8 cellular contexts compared by ENCODE assay signal in genomic region chr11:74592441-74593362, GRCh38. TPM values are rescaled to one million over a fixed set of nuclear protein-coding genes. Genes with fewer than 3 reads are reported as not detected.
DNase-seq lines count a peak whose midpoint lies in the region; ATAC-seq and TF ChIP-seq lines count a peak whose summit lies in the region.

Gene POLD3 (plus strand): TSS chr11:74592582. CDS start chr11:74592659, 77 bp downstream.

- H3K36me3 ChIP-seq in BJ (ENCODE audit: control insufficient read depth, insufficient read depth, low read length), result 0 out of 2 replicates have a peak, but pooled peaks cover 2% of the 10 kb centered on the region
- H3K36me3 ChIP-seq in colonic mucosa, result no peaks in the 10 kb centered on the region

- H3K4me3 Mint-ChIP-seq in activated CD4-positive, alpha-beta T cell treated with anti-CD3 and anti-CD28 coated beads, Interleukin-2, amount 10 ng/mL, durations not matched to agents 24 days and 14 days, result peak within 1 kb of the TSS; percentile 96

- intact Hi-C loops in activated CD4-positive, alpha-beta T cell treated with anti-CD3 and anti-CD28 coated beads, Interleukin-2, amount 10 ng/mL, durations not matched to agents 24 days and 14 days (cut with micrococcal nuclease), result loop anchor here (1.0 to 2.0 kb wide), 3 partner anchors 99 to 422 kb away; partner anchors contain the start of genes C2CD3, LIPT2 and PPME1
- intact Hi-C loops in colonic mucosa (cut with DNase I), result no loop called here

- peaks cover 6% of the 10 kb centered on the region for H3K27me3 Mint-ChIP-seq in activated CD4-positive, alpha-beta T cell treated with anti-CD3 and anti-CD28 coated beads, Interleukin-2, amount 10 ng/mL, durations not matched to agents 24 days and 14 days

- no peaks in the 10 kb centered on the region for H3K9me3 Mint-ChIP-seq in activated CD4-positive, alpha-beta T cell treated with anti-CD3 and anti-CD28 coated beads, Interleukin-2, amount 10 ng/mL, durations not matched to agents 24 days and 14 days

- H3K27ac Mint-ChIP-seq in activated CD4-positive, alpha-beta T cell treated with anti-CD3 and anti-CD28 coated beads, Interleukin-2, amount 10 ng/mL, durations not matched to agents 24 days and 14 days, result peak within 1 kb of the TSS; percentile 90

- H3K27ac ChIP-seq in colonic mucosa (peak within 1 kb of the TSS; percentile 69), layer of hippocampus (ENCODE audit: low read depth, low read length) (peak within 1 kb of the TSS; percentile 50)

- H3K4me3 ChIP-seq in BJ (ENCODE audit: low read depth, low read length) (peak within 1 kb of the TSS; percentile 88), colonic mucosa (peak within 1 kb of the TSS; percentile 84)

- CTCF ChIA-PET in BJ (lab: Yijun Ruan, JAX), result interaction anchor here (1.1 to 2.2 kb wide), 4 partner anchors 21 to 147 kb away, joined by 4 to 6 read pairs (median 5); no protein-coding TSS in a partner anchor

- H3K4me1 ChIP-seq in colonic mucosa, result peaks cover 8% of the 10 kb centered on the region

- no peak for TF ChIP-seq CTCF in BJ (IDR thresholded peaks at IDR 0.05; ENCODE audit: insufficient read depth, low read depth, low read length)
- no peak for TF ChIP-seq CTCF in colonic mucosa (IDR thresholded peaks at IDR 0.05)

- POLR2A ChIA-PET in BJ (lab: Charles Lee), result interaction anchor here (0.6 kb wide), 1 partner anchor 231 kb away, joined by 5 read pairs; no protein-coding TSS in a partner anchor

- ATAC-seq in GM19351 (IDR thresholded peaks at IDR 0.05; ENCODE audit: unreplicated experiment) (peak; percentile 95), HG03520 (IDR thresholded peaks at IDR 0.05; ENCODE audit: unreplicated experiment) (peak; percentile 92)

- H3K9ac ChIP-seq in colonic mucosa (ENCODE audit: low read depth in 2 of 2, low read length in 2 of 2), result peak within 1 kb of the TSS; percentile 88 to 95

- no peaks in the 10 kb centered on the region for H3K9me3 ChIP-seq in colonic mucosa

- H3K27me3 ChIP-seq in BJ (ENCODE audit: control insufficient read depth, insufficient read depth, low read length) (no peaks in the 10 kb centered on the region), colonic mucosa (no peaks in the 10 kb centered on the region), layer of hippocampus (ENCODE audit: control insufficient read depth, insufficient read depth, low read length) (no peaks in the 10 kb centered on the region)

- peaks cover 31% of the 10 kb centered on the region for H3K36me3 Mint-ChIP-seq in activated CD4-positive, alpha-beta T cell treated with anti-CD3 and anti-CD28 coated beads, Interleukin-2, amount 10 ng/mL, durations not matched to agents 24 days and 14 days (ENCODE audit: low read depth)

- H3K4me1 Mint-ChIP-seq in activated CD4-positive, alpha-beta T cell treated with anti-CD3 and anti-CD28 coated beads, Interleukin-2, amount 10 ng/mL, durations not matched to agents 24 days and 14 days, result peaks cover 19% of the 10 kb centered on the region

- DNase-seq in BJ (ENCODE audit: low read depth) (peak; percentile 47), NCI-H526 treated with DMSO at 0.1 percent for 48 hours (lab: John Stamatoyannopoulos, UW) (peak; percentile 84), colonic mucosa (peak; percentile 99)
- peak; percentile 98 for DNase-seq in activated CD4-positive, alpha-beta T cell treated with anti-CD3 and anti-CD28 coated beads, Interleukin-2, amount 10 ng/mL, durations not matched to agents 24 days and 14 days
- peak; percentile 89 to 93 for DNase-seq in stimulated activated CD4-positive, alpha-beta T cell treated with anti-CD3 and anti-CD28 coated beads, Interleukin-1b, Interleukin-23, amount 100 ng/mL, for 4 hours (ENCODE audit: low read depth in 2 of 2)

RNA-seq across cellular contexts. Expression of gene POLD3, which starts in this region (rescaled TPM):
- polyA plus RNA-seq in BJ (2011; rRNA removed), result 11.4 and 12.6 TPM in 2 replicates
- polyA minus RNA-seq in BJ (2011; rRNA and poly(A)+ RNA removed), result 10.8 and 11.6 TPM in 2 replicates
- total RNA-seq in activated CD4-positive, alpha-beta T cell treated with anti-CD3 and anti-CD28 coated beads, Interleukin-2, amount 10 ng/mL, durations not matched to agents 24 days and 14 days, result 53.5 and 53.6 TPM in 2 replicates
- total RNA-seq in colonic mucosa, result 10 to 100 TPM; 20.0 to 33.9 TPM

Comparison
In these comparisons a context has a peak if more than half of its experiments do, and no peak if none do; other contexts are left out.
1. Peak in every context shown above with its lines: DNase-seq, ATAC-seq, H3K4me3 ChIP-seq and H3K27ac ChIP-seq.
2. DNase-seq: peak in every context shown above with its lines; median percentile 99 in colonic mucosa; 98 in activated CD4-positive, alpha-beta T cell treated with anti-CD3 and anti-CD28 coated beads, Interleukin-2, amount 10 ng/mL, durations not matched to agents 24 days and 14 days; 91 in stimulated activated CD4-positive, alpha-beta T cell treated with anti-CD3 and anti-CD28 coated beads, Interleukin-1b, Interleukin-23, amount 100 ng/mL, for 4 hours; 84 in NCI-H526 treated with DMSO at 0.1 percent for 48 hours; 47 in BJ.